11 cellular contexts compared by ENCODE assay signal in genomic region chr4:56786955-56787354, GRCh38. TPM values are rescaled to one million over a fixed set of nuclear protein-coding genes. Genes with fewer than 3 reads are reported as not detected.
DNase-seq lines count a peak whose midpoint lies in the region; ATAC-seq and TF ChIP-seq lines count a peak whose summit lies in the region.
"Had no signal": no experiment of that assay in that cellular context is flagged by ENCODE, and none has a peak within 500 bp of the region (broad histone marks: within the 10 kb centered on the region; RNA-seq: fewer than 3 reads in every experiment).

No MANE protein-coding gene starts in this region.

- no peak overlapping the region for H2AFZ ChIP-seq in PC-3 (ENCODE audit: low read length)

- no peaks in the 10 kb centered on the region for H3K27me3 ChIP-seq in PC-3 (ENCODE audit: low read length)
- H3K27me3 ChIP-seq: neutrophil had no signal

- H3K4me2 ChIP-seq in PC-3 (ENCODE audit: low read length) = no peak overlapping the region

- H3K9me3 ChIP-seq in PC-3 (ENCODE audit: low read length) = no peaks in the 10 kb centered on the region
- H3K9me3 ChIP-seq: HAP-1, neutrophil had no signal

- no peak for TF ChIP-seq CTCF in PC-3 (conservative IDR thresholded peaks at IDR 0.05; ENCODE audit: low read depth, low read length)
- TF ChIP-seq CTCF in fibroblast of villous mesenchyme (IDR thresholded peaks at IDR 0.05; ENCODE audit: insufficient read depth, low read depth, low read length) = no peak
- no peak for TF ChIP-seq CTCF in omental fat pad (IDR thresholded peaks at IDR 0.05)

- CTCF ChIA-PET in PC-3 (lab: Charles Lee) = no interaction called here

- no peaks in the 10 kb centered on the region for H3K79me2 ChIP-seq in PC-3 (ENCODE audit: low read length)

- DNase-seq in Daoy (ENCODE audit: low read depth) = peak; percentile 28
- DNase-seq in PC-3 = peak; percentile 59
- peak; percentile 98 for DNase-seq in fibroblast of villous mesenchyme (ENCODE audit: low read depth)
- no peak for DNase-seq in omental fat pad (ENCODE audit: low spot score)
- no peak for DNase-seq in activated CD4-positive, alpha-beta T cell treated with anti-CD3 and anti-CD28 coated beads for 48 hours
- DNase-seq in NK-92 (lab: John Stamatoyannopoulos, UW; ENCODE audit: unreplicated experiment) = no peak
- no peak for DNase-seq in activated naive CD4-positive, alpha-beta T cell (lab: John Stamatoyannopoulos, UW)
- DNase-seq: stimulated activated naive B cell treated with anti-CD40 and anti-IgM and Interleukin-4, amounts not matched to agents 10 μg/mL and 1 μg/mL and 100 μg/mL, for 72 hours had no signal

- H3K27ac ChIP-seq in PC-3 (ENCODE audit: low read length) = no peak overlapping the region
- H3K27ac ChIP-seq: neutrophil had no signal

- no peaks in the 10 kb centered on the region for H4K20me1 ChIP-seq in PC-3 (ENCODE audit: low read length)

- H3K36me3 ChIP-seq in PC-3 (ENCODE audit: low read depth, low read length) = no peaks in the 10 kb centered on the region
- H3K36me3 ChIP-seq: HAP-1, neutrophil had no signal

- H3K4me1 ChIP-seq in PC-3 (ENCODE audit: insufficient read depth, low read length) = peaks cover 4% of the 10 kb centered on the region; the same call in 1 of the 2 replicates
- H3K4me1 ChIP-seq: HAP-1 had no signal

- H3K9ac ChIP-seq in PC-3 (ENCODE audit: low read length) = no peak overlapping the region

- H3K4me3 ChIP-seq in PC-3 (ENCODE audit: low read length) (no peak overlapping the region), fibroblast of villous mesenchyme (ENCODE audit: low read depth, low read length) (no peak overlapping the region)
- H3K4me3 ChIP-seq: HAP-1 had no signal

- ATAC-seq in PC-3 (peak; percentile 66), omental fat pad (ENCODE audit: low FRiP score) (peak; percentile 76), GM21390 (IDR thresholded peaks at IDR 0.05; ENCODE audit: unreplicated experiment) (no peak)
- ATAC-seq: stimulated activated naive B cell treated with anti-CD40 and anti-IgM and Interleukin-4, amounts not matched to agents 10 μg/mL and 1 μg/mL and 100 μg/mL, for 72 hours had no signal

- BruUV-seq in PC-3 (replicated peaks; lab: Mats Ljungman, UMichigan) = no TSS peak

- intact Hi-C loops in PC-3 (cut with micrococcal nuclease) = no loop called here

- no peaks in the 10 kb centered on the region for H3F3A ChIP-seq in PC-3 (ENCODE audit: low read length, unreplicated experiment)

- POLR2A ChIA-PET in PC-3 (lab: Charles Lee; ENCODE audit: unreplicated experiment) = no interaction called here

- no peaks in the 10 kb centered on the region for H3K9me2 ChIP-seq in PC-3 (replicated peaks; ENCODE audit: low read length)

RNA-seq across cellular contexts. Expression of gene SPINK2, which starts 34.5 kb away (rescaled TPM):
- total RNA-seq in Daoy (2014; rRNA removed; shearing (Covaris generic)) = not detected in 2 replicates
- total RNA-seq in PC-3 (2014; rRNA removed) (not detected in 2 replicates), fibroblast of villous mesenchyme (not detected in 2 replicates), omental fat pad (1 to 10 TPM in 1 of 4 donors, not detected in 3; 5.7 TPM)

Comparison
In these comparisons a context has a peak if more than half of its experiments do, and no peak if none do; other contexts are left out.
1. DNase-seq: peak in Daoy (single experiment), PC-3 (single experiment) and fibroblast of villous mesenchyme (single experiment); none in omental fat pad (single experiment), activated CD4-positive, alpha-beta T cell treated with anti-CD3 and anti-CD28 coated beads for 48 hours (single experiment), NK-92 (single experiment) and activated naive CD4-positive, alpha-beta T cell (0 of 4).